24 cellular contexts compared by ENCODE assay signal in genomic region chr13:83733293-83733692, GRCh38.
DNase-seq lines count a peak whose midpoint lies in the region; ATAC-seq and TF ChIP-seq lines count a peak whose summit lies in the region.
"Had no signal": no experiment of that assay in that cellular context is flagged by ENCODE, and none has a peak within 500 bp of the region (broad histone marks: within the 10 kb centered on the region; RNA-seq: fewer than 3 reads in every experiment).

No MANE protein-coding gene starts in this region.

- peak; percentile 81 for ATAC-seq in HG02852 (IDR thresholded peaks at IDR 0.05; ENCODE audit: unreplicated experiment)
- no peak for ATAC-seq in GM21576 (IDR thresholded peaks at IDR 0.05; ENCODE audit: unreplicated experiment)
- ATAC-seq: GM23338, HCT116, Right ventricle myocardium inferior had no signal

- no peak overlapping the region for H3K9ac ChIP-seq in OCI-LY3 (ENCODE audit: low read length)

- no peak overlapping the region for H3K27ac Mint-ChIP-seq in activated CD4-positive, alpha-beta T cell treated with anti-CD3 and anti-CD28 coated beads, Interleukin-2, amount 10 ng/mL, durations not matched to agents 7 days and 5 days
- H3K27ac Mint-ChIP-seq: CD8-positive, alpha-beta memory T cell; GM23338; T-helper 1 cell treated with Interleukin-12 subunit alpha and Interleukin-12 subunit beta and Interleukin-4 antibody, amounts not matched to agents 30 μg/mL and 1 μg/mL, for 36 hours had no signal

- H3K4me3 ChIP-seq in GM12865 (ENCODE audit: low read depth, low read length) (no peak overlapping the region), OCI-LY3 (ENCODE audit: low read length) (peak overlapping the region; percentile 4; the same call in 1 of the 2 replicates), osteoblast (ENCODE audit: insufficient read depth, low read length) (no peak overlapping the region)
- H3K4me3 ChIP-seq: GM23338, SJSA1 had no signal

- TF ChIP-seq CTCF in GM12865 (IDR thresholded peaks at IDR 0.05; ENCODE audit: insufficient read depth, low read depth, low read length, missing control alignments) (no peak), OCI-LY3 (IDR thresholded peaks at IDR 0.05; ENCODE audit: low read depth, low read length) (no peak), osteoblast (IDR thresholded peaks at IDR 0.05; ENCODE audit: extremely low read depth, low read depth, low read length) (no peak)

- H3K4me3 Mint-ChIP-seq in activated CD4-positive, alpha-beta T cell treated with anti-CD3 and anti-CD28 coated beads, Interleukin-2, amount 10 ng/mL, durations not matched to agents 7 days and 5 days = no peak overlapping the region
- H3K4me3 Mint-ChIP-seq: CD8-positive, alpha-beta memory T cell; GM23338; T-helper 1 cell treated with Interleukin-12 subunit alpha and Interleukin-12 subunit beta and Interleukin-4 antibody, amounts not matched to agents 30 μg/mL and 1 μg/mL, for 36 hours had no signal

- CTCF ChIA-PET in activated CD4-positive, alpha-beta T cell treated with anti-CD3 and anti-CD28 coated beads, Interleukin-2, amount 10 ng/mL, durations not matched to agents 7 days and 5 days (lab: Charles Lee) = no interaction called here

- no peaks in the 10 kb centered on the region for H3K36me3 Mint-ChIP-seq in activated CD4-positive, alpha-beta T cell treated with anti-CD3 and anti-CD28 coated beads, Interleukin-2, amount 10 ng/mL, durations not matched to agents 7 days and 5 days (ENCODE audit: low read depth)
- H3K36me3 Mint-ChIP-seq: CD8-positive, alpha-beta memory T cell had no signal

- no peaks in the 10 kb centered on the region for H3K9me3 Mint-ChIP-seq in activated CD4-positive, alpha-beta T cell treated with anti-CD3 and anti-CD28 coated beads, Interleukin-2, amount 10 ng/mL, durations not matched to agents 7 days and 5 days
- H3K9me3 Mint-ChIP-seq: GM23338; T-helper 1 cell treated with Interleukin-12 subunit alpha and Interleukin-12 subunit beta and Interleukin-4 antibody, amounts not matched to agents 30 μg/mL and 1 μg/mL, for 36 hours had no signal

- H3K27me3 ChIP-seq in OCI-LY3 (ENCODE audit: low read depth, low read length) (no peaks in the 10 kb centered on the region), osteoblast (ENCODE audit: insufficient read depth, low read length) (no peaks in the 10 kb centered on the region)
- H3K27me3 ChIP-seq: SJSA1 had no signal

- H3K4me1 ChIP-seq in OCI-LY3 (ENCODE audit: low read length) (peaks cover 14% of the 10 kb centered on the region), osteoblast (ENCODE audit: insufficient read depth, low read length) (no peaks in the 10 kb centered on the region)
- H3K4me1 ChIP-seq: SJSA1 had no signal

- H2AFZ ChIP-seq in OCI-LY3 (ENCODE audit: low read depth, low read length) = no peak overlapping the region
- no peak overlapping the region for H2AFZ ChIP-seq in osteoblast (ENCODE audit: low read length)
- H2AFZ ChIP-seq: GM23338 had no signal

- no peaks in the 10 kb centered on the region for H3K36me3 ChIP-seq in OCI-LY3 (replicated peaks; ENCODE audit: low read depth, low read length)
- no peaks in the 10 kb centered on the region for H3K36me3 ChIP-seq in osteoblast (ENCODE audit: insufficient read depth, low read length)
- H3K36me3 ChIP-seq: SJSA1 had no signal

- H3K4me2 ChIP-seq in OCI-LY3 (ENCODE audit: low read length) (peak overlapping the region; percentile 45), osteoblast (ENCODE audit: insufficient read depth, low read length) (no peak overlapping the region)
- H3K4me2 ChIP-seq: GM23338 had no signal

- H4K20me1 ChIP-seq in OCI-LY3 (ENCODE audit: insufficient read depth, low read length) = no peaks in the 10 kb centered on the region
- no peaks in the 10 kb centered on the region for H4K20me1 ChIP-seq in osteoblast (ENCODE audit: insufficient read depth, low read length)

- H3K4me1 Mint-ChIP-seq in activated CD4-positive, alpha-beta T cell treated with anti-CD3 and anti-CD28 coated beads, Interleukin-2, amount 10 ng/mL, durations not matched to agents 7 days and 5 days = no peaks in the 10 kb centered on the region
- H3K4me1 Mint-ChIP-seq: CD8-positive, alpha-beta memory T cell had no signal

- H3K79me2 ChIP-seq in OCI-LY3 (ENCODE audit: low read length) (no peaks in the 10 kb centered on the region), osteoblast (ENCODE audit: insufficient read depth, low read length) (no peaks in the 10 kb centered on the region)

- DNase-seq in GM12865 (ENCODE audit: low read depth) (peak; percentile 22), osteoblast (ENCODE audit: insufficient read length, low spot score, missing footprints) (peak; percentile 65), DMS153 treated with DMSO at 0.1 percent for 48 hours (lab: John Stamatoyannopoulos, UW; ENCODE audit: unreplicated experiment) (no peak), AG20443 (ENCODE audit: low spot score) (no peak)
- DNase-seq in activated CD4-positive, alpha-beta T cell treated with anti-CD3 and anti-CD28 coated beads, Interleukin-2, amount 10 ng/mL, durations not matched to agents 7 days and 5 days = no peak
- DNase-seq: Calu3; CD8-positive, alpha-beta memory T cell; DMS153; KG1; NCI-H1092 treated with DMSO at 0.1 percent for 48 hours; NCI-H146; NCI-H2029; NCI-H226; NCI-H510A treated with DMSO at 0.1 percent for 48 hours; NCI-H82 had no signal

- H3K9me3 ChIP-seq in OCI-LY3 (ENCODE audit: insufficient read depth, low read length) (no peaks in the 10 kb centered on the region), osteoblast (ENCODE audit: low read depth, low read length) (no peaks in the 10 kb centered on the region)
- H3K9me3 ChIP-seq: SJSA1 had no signal

- H3K27ac ChIP-seq in OCI-LY3 (ENCODE audit: low read length) = no peak overlapping the region
- H3K27ac ChIP-seq in osteoblast (ENCODE audit: low read depth, low read length) = no peak overlapping the region
- H3K27ac ChIP-seq: C4-2B, SJSA1 had no signal

- POLR2A ChIA-PET in activated CD4-positive, alpha-beta T cell treated with anti-CD3 and anti-CD28 coated beads, Interleukin-2, amount 10 ng/mL, durations not matched to agents 7 days and 5 days (lab: Charles Lee) = no interaction called here

- no peaks in the 10 kb centered on the region for H3K27me3 Mint-ChIP-seq in activated CD4-positive, alpha-beta T cell treated with anti-CD3 and anti-CD28 coated beads, Interleukin-2, amount 10 ng/mL, durations not matched to agents 7 days and 5 days
- H3K27me3 Mint-ChIP-seq: CD8-positive, alpha-beta memory T cell had no signal

Comparison
In these comparisons a context has a peak if more than half of its experiments do, and no peak if none do; other contexts are left out.
1. DNase-seq: peak in GM12865 (single experiment) and osteoblast (single experiment); none in activated CD4-positive, alpha-beta T cell treated with anti-CD3 and anti-CD28 coated beads, Interleukin-2, amount 10 ng/mL, durations not matched to agents 7 days and 5 days (single experiment), DMS153 treated with DMSO at 0.1 percent for 48 hours (single experiment) and AG20443 (single experiment).